8 cellular contexts compared by ENCODE assay signal in genomic region chr11:66478823-66479740, GRCh38. TPM values are rescaled to one million over a fixed set of nuclear protein-coding genes. Genes with fewer than 3 reads are reported as not detected.
DNase-seq lines count a peak whose midpoint lies in the region; ATAC-seq and TF ChIP-seq lines count a peak whose summit lies in the region.

No MANE protein-coding gene starts in this region.

- H3K36me3 ChIP-seq in lower lobe of right lung (peaks cover 35% of the 10 kb centered on the region), thoracic aorta (peaks cover 3% of the 10 kb centered on the region)

- peak; percentile 9 for ATAC-seq in SK-N-SH treated with all-trans-retinoic acid at 6 μM for 48 hours
- peak; percentile 40 to 43 for ATAC-seq in lower lobe of right lung
- ATAC-seq in thoracic aorta (ENCODE audit: insufficient number of reproducible peaks, low FRiP score, low read depth), result no peak
- ATAC-seq in HG03139 (IDR thresholded peaks at IDR 0.05; ENCODE audit: unreplicated experiment), result no peak
- ATAC-seq in GM21515 (IDR thresholded peaks at IDR 0.05; ENCODE audit: unreplicated experiment), result no peak

- no peaks in the 10 kb centered on the region for H3K9me3 ChIP-seq in lower lobe of right lung
- H3K9me3 ChIP-seq in thoracic aorta, result no peaks in the 10 kb centered on the region

- peak overlapping the region; percentile 84 for H3K4me3 ChIP-seq in coronary artery
- peak overlapping the region; percentile 75 for H3K4me3 ChIP-seq in lower lobe of right lung
- H3K4me3 ChIP-seq in thoracic aorta, result peak overlapping the region; percentile 83

- in situ Hi-C loops in Caki2 (cut with HindIII; ENCODE audit: low pct_unique_long_range_greater_than_20kb, low sequenced_read_pairs), result no loop called here

- no peaks in the 10 kb centered on the region for H3K27me3 ChIP-seq in lower lobe of right lung (ENCODE audit: low read depth)
- no peaks in the 10 kb centered on the region for H3K27me3 ChIP-seq in thoracic aorta (replicated peaks; ENCODE audit: insufficient read depth)

- peak overlapping the region; percentile 88 to 93 for H3K27ac ChIP-seq in coronary artery
- H3K27ac ChIP-seq in lower lobe of right lung, result peak overlapping the region; percentile 92
- H3K27ac ChIP-seq in thoracic aorta, result peak overlapping the region; percentile 89

- CTCF ChIA-PET in HEK293T (lab: Yijun Ruan, JAX), result interaction anchor here (0.6 to 1.2 kb wide), 5 partner anchors 8 to 71 kb away, joined by 3 to 8 read pairs (median 4); no protein-coding TSS in a partner anchor

- intact Hi-C loops in lower lobe of right lung (cut with DNase I), result no loop called here

- POLR2A ChIA-PET in HEK293T (lab: Yijun Ruan, JAX), result interaction anchor here (1.1 to 2.7 kb wide), 6 partner anchors 8 to 31 kb away, joined by 3 to 14 read pairs (median 6); partner anchors contain the start of genes BBS1 and PELI3

- DNase-seq in Caki2 (ENCODE audit: low read depth) (peak; percentile 21), HEK293T (ENCODE audit: extremely low spot score) (no peak), coronary artery (ENCODE audit: low spot score) (no peak), lower lobe of right lung (peak; percentile 70), thoracic aorta (ENCODE audit: low spot score) (no peak)

- peaks cover 17% of the 10 kb centered on the region for H3K4me1 ChIP-seq in lower lobe of right lung
- peaks cover 8 to 18% of the 10 kb centered on the region in 2 donors for H3K4me1 ChIP-seq in thoracic aorta (ENCODE audit: control insufficient read depth in 1 of 2, low read depth in 2 of 2)

- TF ChIP-seq CTCF in coronary artery (IDR thresholded peaks at IDR 0.05), result peak; percentile 49
- peak; percentile 69 for TF ChIP-seq CTCF in lower lobe of right lung (IDR thresholded peaks at IDR 0.05)
- peak; percentile 66 for TF ChIP-seq CTCF in thoracic aorta (IDR thresholded peaks at IDR 0.05)

TF ChIP-seq in HEK293T, 16 proteins besides CTCF, POLR2A, EP300 and RAD21:
- TF ChIP-seq CTBP1 (IDR thresholded peaks at IDR 0.05; ENCODE audit: borderline replicate concordance), result peak; percentile 32; the same call in 1 of the 2 replicates
- no peak for TF ChIP-seq L3MBTL2 (conservative IDR thresholded peaks at IDR 0.05)
- TF ChIP-seq TARDBP (IDR thresholded peaks at IDR 0.05), result no peak
- TF ChIP-seq FOXA1 (IDR thresholded peaks at IDR 0.05), result no peak
- peak; percentile 77 for TF ChIP-seq PKNOX1 (IDR thresholded peaks at IDR 0.05)

TF ChIP-seq in SK-N-SH treated with all-trans-retinoic acid at 6 μM for 48 hours, 23 proteins besides CTCF, POLR2A, EP300 and RAD21 (continues in another document):
- TF ChIP-seq TOX (CRISPR knock-in tag; IDR thresholded peaks at IDR 0.05; ENCODE audit: borderline replicate concordance) (no peak), ZC3H10 (CRISPR knock-in tag; IDR thresholded peaks at IDR 0.05) (no peak), GLIS3 (CRISPR knock-in tag; IDR thresholded peaks at IDR 0.05) (no peak), CSDC2 (CRISPR knock-in tag; IDR thresholded peaks at IDR 0.05) (no peak), ISL1 (CRISPR knock-in tag; IDR thresholded peaks at IDR 0.05) (no peak), PPARA (CRISPR knock-in tag; IDR thresholded peaks at IDR 0.05; ENCODE audit: borderline replicate concordance) (no peak), RARB (CRISPR knock-in tag; IDR thresholded peaks at IDR 0.05) (no peak), TCF4 (CRISPR knock-in tag; IDR thresholded peaks at IDR 0.05; ENCODE audit: borderline replicate concordance) (no peak), OSR1 (CRISPR knock-in tag; IDR thresholded peaks at IDR 0.05) (no peak), ZNF8 (CRISPR knock-in tag; IDR thresholded peaks at IDR 0.05) (no peak), ZFP3 (CRISPR knock-in tag; IDR thresholded peaks at IDR 0.05) (no peak), ESRRG (CRISPR knock-in tag; IDR thresholded peaks at IDR 0.05) (no peak), ZNF70 (CRISPR knock-in tag; IDR thresholded peaks at IDR 0.05) (no peak), ZFP30 (CRISPR knock-in tag; IDR thresholded peaks at IDR 0.05) (no peak), POU6F1 (CRISPR knock-in tag; IDR thresholded peaks at IDR 0.05; ENCODE audit: borderline replicate concordance, low read depth) (no peak), ARNTL (CRISPR knock-in tag; IDR thresholded peaks at IDR 0.05; ENCODE audit: borderline replicate concordance, low read depth) (no peak), PATZ1 (CRISPR knock-in tag; IDR thresholded peaks at IDR 0.05; ENCODE audit: borderline replicate concordance) (no peak)
- TF ChIP-seq, protein P1, sequence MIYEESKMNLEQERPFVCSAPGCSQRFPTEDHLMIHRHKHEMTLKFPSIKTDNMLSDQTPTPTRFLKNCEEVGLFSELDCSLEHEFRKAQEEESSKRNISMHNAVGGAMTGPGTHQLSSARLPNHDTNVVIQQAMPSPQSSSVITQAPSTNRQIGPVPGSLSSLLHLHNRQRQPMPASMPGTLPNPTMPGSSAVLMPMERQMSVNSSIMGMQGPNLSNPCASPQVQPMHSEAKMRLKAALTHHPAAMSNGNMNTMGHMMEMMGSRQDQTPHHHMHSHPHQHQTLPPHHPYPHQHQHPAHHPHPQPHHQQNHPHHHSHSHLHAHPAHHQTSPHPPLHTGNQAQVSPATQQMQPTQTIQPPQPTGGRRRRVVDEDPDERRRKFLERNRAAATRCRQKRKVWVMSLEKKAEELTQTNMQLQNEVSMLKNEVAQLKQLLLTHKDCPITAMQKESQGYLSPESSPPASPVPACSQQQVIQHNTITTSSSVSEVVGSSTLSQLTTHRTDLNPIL (CRISPR knock-in tag; IDR thresholded peaks at IDR 0.05; ENCODE audit: low read depth), result no peak
- TF ChIP-seq, protein P2, sequence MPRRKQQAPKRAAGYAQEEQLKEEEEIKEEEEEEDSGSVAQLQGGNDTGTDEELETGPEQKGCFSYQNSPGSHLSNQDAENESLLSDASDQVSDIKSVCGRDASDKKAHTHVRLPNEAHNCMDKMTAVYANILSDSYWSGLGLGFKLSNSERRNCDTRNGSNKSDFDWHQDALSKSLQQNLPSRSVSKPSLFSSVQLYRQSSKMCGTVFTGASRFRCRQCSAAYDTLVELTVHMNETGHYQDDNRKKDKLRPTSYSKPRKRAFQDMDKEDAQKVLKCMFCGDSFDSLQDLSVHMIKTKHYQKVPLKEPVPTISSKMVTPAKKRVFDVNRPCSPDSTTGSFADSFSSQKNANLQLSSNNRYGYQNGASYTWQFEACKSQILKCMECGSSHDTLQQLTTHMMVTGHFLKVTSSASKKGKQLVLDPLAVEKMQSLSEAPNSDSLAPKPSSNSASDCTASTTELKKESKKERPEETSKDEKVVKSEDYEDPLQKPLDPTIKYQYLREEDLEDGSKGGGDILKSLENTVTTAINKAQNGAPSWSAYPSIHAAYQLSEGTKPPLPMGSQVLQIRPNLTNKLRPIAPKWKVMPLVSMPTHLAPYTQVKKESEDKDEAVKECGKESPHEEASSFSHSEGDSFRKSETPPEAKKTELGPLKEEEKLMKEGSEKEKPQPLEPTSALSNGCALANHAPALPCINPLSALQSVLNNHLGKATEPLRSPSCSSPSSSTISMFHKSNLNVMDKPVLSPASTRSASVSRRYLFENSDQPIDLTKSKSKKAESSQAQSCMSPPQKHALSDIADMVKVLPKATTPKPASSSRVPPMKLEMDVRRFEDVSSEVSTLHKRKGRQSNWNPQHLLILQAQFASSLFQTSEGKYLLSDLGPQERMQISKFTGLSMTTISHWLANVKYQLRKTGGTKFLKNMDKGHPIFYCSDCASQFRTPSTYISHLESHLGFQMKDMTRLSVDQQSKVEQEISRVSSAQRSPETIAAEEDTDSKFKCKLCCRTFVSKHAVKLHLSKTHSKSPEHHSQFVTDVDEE (CRISPR knock-in tag; IDR thresholded peaks at IDR 0.05), result no peak

RNA-seq across cellular contexts. Expression of gene DPP3, which starts 1.2 kb away (rescaled TPM):
- total RNA-seq in Caki2 (2014; rRNA removed; shearing (Covaris generic); ENCODE audit: low replicate concordance), result 59.9 and 102 TPM in 2 replicates
- 32.7 TPM for total RNA-seq in lower lobe of right lung
- 10 to 100 TPM; 20.2 to 22.2 TPM for total RNA-seq in thoracic aorta

RNA-seq across cellular contexts. Expression of gene PELI3, which starts 12.4 kb away (rescaled TPM):
- total RNA-seq in Caki2 (2014; rRNA removed; shearing (Covaris generic); ENCODE audit: low replicate concordance), result 10.0 and 16.7 TPM in 2 replicates
- 21.4 TPM for total RNA-seq in lower lobe of right lung
- total RNA-seq in thoracic aorta, result 10 to 100 TPM; 29.1 to 47.1 TPM

RNA-seq across cellular contexts. Expression of gene BBS1, which starts 31.4 kb away (rescaled TPM):
- total RNA-seq in Caki2 (2014; rRNA removed; shearing (Covaris generic); ENCODE audit: low replicate concordance), result 20.6 and 28.0 TPM in 2 replicates
- 41.4 TPM for total RNA-seq in lower lobe of right lung
- total RNA-seq in thoracic aorta, result 100 to 1,000 TPM in 1 of 2 donors, 10 to 100 TPM in 1; 90.3 to 114 TPM

RNA-seq across cellular contexts. Expression of gene MRPL11, which starts 40.4 kb away (rescaled TPM):
- 113 and 202 TPM in 2 replicates for total RNA-seq in Caki2 (2014; rRNA removed; shearing (Covaris generic); ENCODE audit: low replicate concordance)
- total RNA-seq in lower lobe of right lung (32.7 TPM), thoracic aorta (10 to 100 TPM; 16.7 to 28.0 TPM)

RNA-seq across cellular contexts. Expression of gene NPAS4, which starts 58.2 kb away (rescaled TPM):
- total RNA-seq in Caki2 (2014; rRNA removed; shearing (Covaris generic); ENCODE audit: low replicate concordance), result not detected in 2 replicates
- total RNA-seq in lower lobe of right lung (not detected), thoracic aorta (1 to 10 TPM; 4.2 to 6.6 TPM)

Comparison
In these comparisons a context has a peak if more than half of its experiments do, and no peak if none do; other contexts are left out.
1. DNase-seq: peak in Caki2 (single experiment) and lower lobe of right lung (single experiment); none in HEK293T (single experiment), coronary artery (single experiment) and thoracic aorta (single experiment).
2. ATAC-seq: peak in SK-N-SH treated with all-trans-retinoic acid at 6 μM for 48 hours (single experiment) and lower lobe of right lung (2 of 2); none in thoracic aorta (single experiment), HG03139 (single experiment) and GM21515 (single experiment).
3. Peak in every context shown above with its lines, with median percentiles within 50 percentile points of each other: H3K27ac ChIP-seq, H3K4me3 ChIP-seq and CTCF ChIP-seq.